Comparison of ENCODE assay signal across 22 cellular contexts in genomic region chr13:113539176-113539575, GRCh38.
"Had no signal": no experiment of that assay in that cellular context is flagged by ENCODE, and none has a peak within 500 bp of the region (broad histone marks: within the 10 kb centered on the region; RNA-seq: fewer than 3 reads in every experiment).

No MANE protein-coding gene starts in this region.

- H3K27ac ChIP-seq: body of pancreas, cardiac muscle cell, parathyroid adenoma, right lobe of liver, upper lobe of left lung had no signal

- H3K4me1 ChIP-seq: parathyroid adenoma, right lobe of liver, upper lobe of left lung had no signal

- H3K4me3 ChIP-seq: body of pancreas, cardiac muscle cell, mucosa of descending colon, right lobe of liver, upper lobe of left lung had no signal

- ATAC-seq: activated CD8-positive, alpha-beta T cell treated with anti-CD3 and anti-CD28 coated beads, Interleukin-2, amount 10 ng/mL, durations not matched to agents 7 days and 5 days; body of pancreas; esophagus mucosa; mucosa of descending colon; right lobe of liver; stimulated activated naive CD8-positive, alpha-beta T cell treated with anti-CD3 and anti-CD28 coated beads, Interleukin-15, Interleukin-2, amounts not matched to agents 100 U/mL and 50 U/mL, for 24 hours had no signal

- H3K9ac ChIP-seq: parathyroid adenoma had no signal

- H2AFZ ChIP-seq: parathyroid adenoma had no signal

- H3K27me3 ChIP-seq: body of pancreas, cardiac muscle cell, right lobe of liver, upper lobe of left lung had no signal

- H3K9me3 ChIP-seq: body of pancreas, mucosa of descending colon, right lobe of liver had no signal

- DNase-seq: activated CD4-positive, alpha-beta T cell treated with anti-CD3 and anti-CD28 coated beads for 1 hour; activated CD4-positive, alpha-beta T cell treated with anti-CD3 and anti-CD28 coated beads, Interleukin-2, amount 50 U/mL, for 1 hour; activated CD8-positive, alpha-beta T cell treated with anti-CD3 and anti-CD28 coated beads, Interleukin-2, amount 10 ng/mL, durations not matched to agents 7 days and 5 days; activated gamma-delta T cell; activated naive CD4-positive, alpha-beta T cell treated with anti-CD3 and anti-CD28 coated beads, Interleukin-2, amount 50 U/mL, for 16 hours; anterior cingulate cortex; dermis blood vessel endothelial cell; effector memory CD4-positive, alpha-beta T cell; foreskin melanocyte; left ventricle myocardium superior; mucosa of descending colon; nephron progenitor cell; nucleus accumbens; right lobe of liver; stimulated activated CD4-positive, alpha-beta T cell treated with anti-CD3 and anti-CD28 coated beads, Interleukin-4, amount 100 ng/mL, for 24 hours; stimulated activated naive CD8-positive, alpha-beta T cell treated with anti-CD3 and anti-CD28 coated beads, Interleukin-15, Interleukin-2, amounts not matched to agents 100 U/mL and 50 U/mL, for 24 hours; T-helper 9 cell; upper lobe of left lung had no signal
